ENCODE assay signal across 15 cellular contexts in genomic region chr6:136095961-136096360, GRCh38.
DNase-seq lines count a peak whose midpoint lies in the region; ATAC-seq and TF ChIP-seq lines count a peak whose summit lies in the region.
"Had no signal": no experiment of that assay in that cellular context is flagged by ENCODE, and none has a peak within 500 bp of the region (broad histone marks: within the 10 kb centered on the region; RNA-seq: fewer than 3 reads in every experiment).

No MANE protein-coding gene starts in this region.

- DNase-seq in LNCaP clone FGC (ENCODE audit: low read depth): peak; percentile 61
- peak; percentile 82 for DNase-seq in fibroblast of the aortic adventitia (ENCODE audit: low read depth)
- DNase-seq in midbrain (lab: John Stamatoyannopoulos, UW): peak; percentile 5
- peak; percentile 10 to 23 for DNase-seq in thyroid gland
- DNase-seq in NCI-H1417 (lab: John Stamatoyannopoulos, UW): no peak
- DNase-seq in HPDE6-E6E7 (ENCODE audit: extremely low spot score): no peak
- DNase-seq in iPS-NIHi11 (ENCODE audit: low spot score): no peak
- DNase-seq: activated CD8-positive, alpha-beta memory T cell treated with anti-CD3 and anti-CD28 coated beads, Interleukin-2, amount 50 U/mL, for 4 hours; esophagus squamous epithelium; MV-4-11; NK-92 treated with Interleukin-12 subunit alpha and Interleukin-12 subunit beta, amount 100 ng/mL, for 24 hours; stimulated activated naive CD4-positive, alpha-beta T cell had no signal

- 57 to 61% methylated on average over 3 of the region's 3 CpGs for WGBS in thyroid gland, 2 donors

- no peak for ATAC-seq in HG03159 (IDR thresholded peaks at IDR 0.05; ENCODE audit: unreplicated experiment)

- no peaks in the 10 kb centered on the region for H3K27me3 ChIP-seq in thyroid gland
- H3K27me3 ChIP-seq: esophagus squamous epithelium, neural progenitor cell had no signal

- no peaks in the 10 kb centered on the region for H3K36me3 ChIP-seq in thyroid gland
- H3K36me3 ChIP-seq: esophagus squamous epithelium, neural progenitor cell had no signal

- TF ChIP-seq CTCF in LNCaP clone FGC (IDR thresholded peaks at IDR 0.05; ENCODE audit: control insufficient read depth, extremely low read depth, insufficient read depth) (no peak), fibroblast of the aortic adventitia (IDR thresholded peaks at IDR 0.05; ENCODE audit: insufficient read depth, low read length) (no peak), thyroid gland (IDR thresholded peaks at IDR 0.05) (no peak)

- H3K4me3 ChIP-seq in LNCaP clone FGC (ENCODE audit: low read depth, low read length) (no peak overlapping the region), fibroblast of the aortic adventitia (ENCODE audit: low read depth, low read length) (no peak overlapping the region), thyroid gland (replicated peaks in 1 of 3) (no peak overlapping the region)
- H3K4me3 ChIP-seq: esophagus squamous epithelium, neural progenitor cell, skin epidermis had no signal

- peak overlapping the region in 2 of 3 donors; percentile 33 to 41 for H3K27ac ChIP-seq in thyroid gland
- H3K27ac ChIP-seq: neural progenitor cell had no signal

- peaks cover 0 to 9% of the 10 kb centered on the region in 2 donors for H3K4me1 ChIP-seq in thyroid gland
- H3K4me1 ChIP-seq: neural progenitor cell had no signal

- intact Hi-C loops in thyroid gland (cut with DNase I): no loop called here

- no peaks in the 10 kb centered on the region for H3K9me3 ChIP-seq in thyroid gland
- H3K9me3 ChIP-seq: esophagus squamous epithelium had no signal

- no peak for TF ChIP-seq POLR2A in thyroid gland (IDR thresholded peaks at IDR 0.05)

Comparison
In these comparisons a context has a peak if more than half of its experiments do, and no peak if none do; other contexts are left out.
1. DNase-seq: peak in LNCaP clone FGC (single experiment), fibroblast of the aortic adventitia (single experiment), midbrain (single experiment) and thyroid gland (2 of 2); none in NCI-H1417 (0 of 3), HPDE6-E6E7 (single experiment) and iPS-NIHi11 (single experiment).